17 cellular contexts compared by ENCODE assay signal in genomic region chr19:4326215-4326836, GRCh38. TPM values are rescaled to one million over a fixed set of nuclear protein-coding genes. Genes with fewer than 3 reads are reported as not detected.
DNase-seq lines count a peak whose midpoint lies in the region; ATAC-seq and TF ChIP-seq lines count a peak whose summit lies in the region.
"Had no signal": no experiment of that assay in that cellular context is flagged by ENCODE, and none has a peak within 500 bp of the region (broad histone marks: within the 10 kb centered on the region; RNA-seq: fewer than 3 reads in every experiment).

No MANE protein-coding gene starts in this region.

- intact Hi-C loops in natural killer cell (cut with micrococcal nuclease), result no loop called here

- H3K4me1 ChIP-seq in SK-N-SH (ENCODE audit: control insufficient read depth in 1 of 2, insufficient read depth in 2 of 2, low read depth in 1 of 2, low read length in 1 of 2) (peaks cover 0 to 16% of the 10 kb centered on the region in 2 experiments; a peak in 2 of 4 replicates), HAP-1 (peaks cover 7% of the 10 kb centered on the region)

- no peak for TF ChIP-seq CTCF in SK-N-SH (IDR thresholded peaks at IDR 0.05)
- TF ChIP-seq CTCF in brain (conservative IDR thresholded peaks at IDR 0.05), result no peak
- TF ChIP-seq CTCF in natural killer cell (IDR thresholded peaks at IDR 0.05), result no peak

- peak overlapping the region; percentile 81 for H3K4me2 ChIP-seq in SK-N-SH

- H3K27me3 Mint-ChIP-seq in brain (peaks cover 15% of the 10 kb centered on the region), natural killer cell (ENCODE audit: low read depth in 2 of 2) (no peaks in the 10 kb centered on the region)

- POLR2A ChIA-PET in SK-N-SH (lab: Yijun Ruan, JAX), result no interaction called here

- H3K36me3 ChIP-seq in SK-N-SH (replicated peaks in 1 of 2; ENCODE audit: control insufficient read depth in 1 of 2, insufficient read depth in 2 of 2, low read length in 1 of 2), result no peaks in the 10 kb centered on the region
- H3K36me3 ChIP-seq in HAP-1 (replicated peaks), result no peaks in the 10 kb centered on the region
- H3K36me3 ChIP-seq: spleen, thoracic aorta had no signal

- H3K4me3 Mint-ChIP-seq in brain (peak overlapping the region; percentile 58 to 88 (median 72)), natural killer cell (peak overlapping the region; percentile 67)

- H3K27ac Mint-ChIP-seq in brain (no peak overlapping the region), natural killer cell (no peak overlapping the region)

- no peak for TF ChIP-seq RAD21 in SK-N-SH (IDR thresholded peaks at IDR 0.05; ENCODE audit: low read length)

- H2AFZ ChIP-seq in SK-N-SH (ENCODE audit: low read depth), result peak overlapping the region; percentile 91; the same call in 1 of the 2 replicates

- H3F3A ChIP-seq in SK-N-SH (replicated peaks; ENCODE audit: insufficient read depth), result peaks cover 6% of the 10 kb centered on the region

- no peak overlapping the region for H3K27ac ChIP-seq in SK-N-SH (ENCODE audit: low read depth in 2 of 2, low read length in 1 of 2)
- H3K27ac ChIP-seq: thoracic aorta had no signal

- 60% methylated on average over 13 of the region's 13 CpGs for WGBS in SK-N-SH (ENCODE audit: low lambda C conversion rate)

- no peaks in the 10 kb centered on the region for H4K20me1 ChIP-seq in SK-N-SH (ENCODE audit: insufficient read depth)

- H3K36me3 Mint-ChIP-seq in brain (peaks cover 30% of the 10 kb centered on the region), natural killer cell (no peaks in the 10 kb centered on the region)

- peaks cover 7% of the 10 kb centered on the region; the same call in 1 of the 2 replicates for H3K79me2 ChIP-seq in SK-N-SH (ENCODE audit: insufficient read depth)

- no peaks in the 10 kb centered on the region for H3K9me2 ChIP-seq in SK-N-SH

- peak overlapping the region; percentile 54 to 83; a peak in 3 of 4 replicates for H3K4me3 ChIP-seq in SK-N-SH (ENCODE audit: low read depth in 2 of 2, low read length in 1 of 2)
- peak overlapping the region; percentile 17 for H3K4me3 ChIP-seq in HAP-1

- H3K27me3 ChIP-seq in SK-N-SH (ENCODE audit: insufficient read depth), result no peaks in the 10 kb centered on the region
- H3K27me3 ChIP-seq in HAP-1 (ENCODE audit: low read depth), result no peaks in the 10 kb centered on the region

- DNase-seq in SK-N-SH, result peak; percentile 10
- DNase-seq in HAP-1 (ENCODE audit: low spot score in 2 of 2), result no peak
- DNase-seq in natural killer cell, result no peak
- no peak for DNase-seq in iPS-NIHi7 (ENCODE audit: extremely low spot score)
- DNase-seq in activated gamma-delta T cell (lab: John Stamatoyannopoulos, UW), result no peak
- DNase-seq: KBM-7, left ventricle myocardium superior, NCI-H146, NCI-H510A treated with DMSO at 0.1 percent for 48 hours had no signal

- H3K9ac ChIP-seq in SK-N-SH, result no peak overlapping the region

- H3K9me3 ChIP-seq in SK-N-SH, result no peaks in the 10 kb centered on the region
- H3K9me3 ChIP-seq in HAP-1, result no peaks in the 10 kb centered on the region
- H3K9me3 ChIP-seq: thoracic aorta had no signal

- CTCF ChIA-PET in SK-N-SH (lab: Yijun Ruan, JAX), result interaction anchor here (1.2 kb wide), 1 partner anchor 26 kb away, joined by 4 read pairs; no protein-coding TSS in a partner anchor

- H3K9me3 Mint-ChIP-seq in brain (peaks cover 0 to 10% (median 0%) of the 10 kb centered on the region in 5 experiments), natural killer cell (no peaks in the 10 kb centered on the region)

- ATAC-seq in SK-N-SH treated with all-trans-retinoic acid at 6 μM for 48 hours, result no peak
- no peak for ATAC-seq in natural killer cell
- no peak for ATAC-seq in HG03521 (IDR thresholded peaks at IDR 0.05; ENCODE audit: unreplicated experiment)
- ATAC-seq: left ventricle myocardium superior had no signal

- H3K4me1 Mint-ChIP-seq in brain, result peaks cover 23% of the 10 kb centered on the region
- peaks cover 16 to 33% of the 10 kb centered on the region in 2 donors for H3K4me1 Mint-ChIP-seq in natural killer cell

- in situ Hi-C loops in HAP-1 (cut with MboI; ENCODE audit: low sequenced_read_pairs), result no loop called here

- no peak for TF ChIP-seq EP300 in SK-N-SH (IDR thresholded peaks at IDR 0.05; ENCODE audit: borderline replicate concordance in 1 of 2, low read depth in 1 of 2, low read length in 1 of 2)

TF ChIP-seq in SK-N-SH, 30 proteins besides CTCF, POLR2A, EP300 and RAD21 (continues in another document):
- TF ChIP-seq FOXJ3 (CRISPR knock-in tag; IDR thresholded peaks at IDR 0.05) (no peak), SIN3A (IDR thresholded peaks at IDR 0.05; ENCODE audit: borderline replicate concordance, low read depth, low read length) (no peak), JUND (IDR thresholded peaks at IDR 0.05) (no peak), YY1 (IDR thresholded peaks at IDR 0.05; ENCODE audit: low read depth) (no peak), POLR2AphosphoS5 (IDR thresholded peaks at IDR 0.05; ENCODE audit: low read depth, low read length) (no peak), TCF12 (IDR thresholded peaks at IDR 0.05) (no peak), GABPA (IDR thresholded peaks at IDR 0.05; ENCODE audit: low read depth) (no peak)
- TF ChIP-seq, protein P1, sequence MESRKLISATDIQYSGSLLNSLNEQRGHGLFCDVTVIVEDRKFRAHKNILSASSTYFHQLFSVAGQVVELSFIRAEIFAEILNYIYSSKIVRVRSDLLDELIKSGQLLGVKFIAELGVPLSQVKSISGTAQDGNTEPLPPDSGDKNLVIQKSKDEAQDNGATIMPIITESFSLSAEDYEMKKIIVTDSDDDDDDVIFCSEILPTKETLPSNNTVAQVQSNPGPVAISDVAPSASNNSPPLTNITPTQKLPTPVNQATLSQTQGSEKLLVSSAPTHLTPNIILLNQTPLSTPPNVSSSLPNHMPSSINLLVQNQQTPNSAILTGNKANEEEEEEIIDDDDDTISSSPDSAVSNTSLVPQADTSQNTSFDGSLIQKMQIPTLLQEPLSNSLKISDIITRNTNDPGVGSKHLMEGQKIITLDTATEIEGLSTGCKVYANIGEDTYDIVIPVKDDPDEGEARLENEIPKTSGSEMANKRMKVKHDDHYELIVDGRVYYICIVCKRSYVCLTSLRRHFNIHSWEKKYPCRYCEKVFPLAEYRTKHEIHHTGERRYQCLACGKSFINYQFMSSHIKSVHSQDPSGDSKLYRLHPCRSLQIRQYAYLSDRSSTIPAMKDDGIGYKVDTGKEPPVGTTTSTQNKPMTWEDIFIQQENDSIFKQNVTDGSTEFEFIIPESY (IDR thresholded peaks at IDR 0.05; ENCODE audit: borderline replicate concordance, low read depth), result no peak

TF ChIP-seq in SK-N-SH treated with all-trans-retinoic acid at 6 μM for 48 hours, 23 proteins besides CTCF, POLR2A, EP300 and RAD21 (continues in another document):
- TF ChIP-seq ZNF8 (CRISPR knock-in tag; IDR thresholded peaks at IDR 0.05) (no peak), PPARA (CRISPR knock-in tag; IDR thresholded peaks at IDR 0.05; ENCODE audit: borderline replicate concordance) (no peak), ESRRG (CRISPR knock-in tag; IDR thresholded peaks at IDR 0.05) (no peak), SNAI2 (CRISPR knock-in tag; IDR thresholded peaks at IDR 0.05) (no peak), ZNF70 (CRISPR knock-in tag; IDR thresholded peaks at IDR 0.05) (no peak)
- TF ChIP-seq, protein P2, sequence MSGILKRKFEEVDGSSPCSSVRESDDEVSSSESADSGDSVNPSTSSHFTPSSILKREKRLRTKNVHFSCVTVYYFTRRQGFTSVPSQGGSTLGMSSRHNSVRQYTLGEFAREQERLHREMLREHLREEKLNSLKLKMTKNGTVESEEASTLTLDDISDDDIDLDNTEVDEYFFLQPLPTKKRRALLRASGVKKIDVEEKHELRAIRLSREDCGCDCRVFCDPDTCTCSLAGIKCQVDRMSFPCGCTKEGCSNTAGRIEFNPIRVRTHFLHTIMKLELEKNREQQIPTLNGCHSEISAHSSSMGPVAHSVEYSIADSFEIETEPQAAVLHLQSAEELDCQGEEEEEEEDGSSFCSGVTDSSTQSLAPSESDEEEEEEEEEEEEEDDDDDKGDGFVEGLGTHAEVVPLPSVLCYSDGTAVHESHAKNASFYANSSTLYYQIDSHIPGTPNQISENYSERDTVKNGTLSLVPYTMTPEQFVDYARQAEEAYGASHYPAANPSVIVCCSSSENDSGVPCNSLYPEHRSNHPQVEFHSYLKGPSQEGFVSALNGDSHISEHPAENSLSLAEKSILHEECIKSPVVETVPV (CRISPR knock-in tag; IDR thresholded peaks at IDR 0.05), result no peak

RNA-seq across cellular contexts. Expression of gene STAP2, which starts 12.3 kb away (rescaled TPM):
- 6.0 and 7.6 TPM in 2 replicates for polyA plus RNA-seq in SK-N-SH (2012; rRNA removed)
- 2.8 and 2.9 TPM in 2 replicates for polyA plus RNA-seq in SK-N-SH (2012; cell fraction: cytosol; rRNA removed)
- polyA plus RNA-seq in SK-N-SH (2012; cell fraction: nucleus; rRNA removed), result 5.6 and 6.1 TPM in 2 replicates
- polyA plus RNA-seq in brain (ENCODE audit: insufficient read depth, low read depth, low replicate concordance), result 25.7 TPM
- total RNA-seq in natural killer cell, result 1 to 10 TPM; 1.4 to 3.3 (median 2.0) TPM
- total RNA-seq: thoracic aorta had no signal

RNA-seq across cellular contexts. Expression of gene MPND, which starts 17.0 kb away (rescaled TPM):
- 18.7 and 21.3 TPM in 2 replicates for polyA plus RNA-seq in SK-N-SH (2012; rRNA removed)
- 9.7 and 14.7 TPM in 2 replicates for polyA plus RNA-seq in SK-N-SH (2012; cell fraction: cytosol; rRNA removed)
- 23.4 and 26.0 TPM in 2 replicates for polyA plus RNA-seq in SK-N-SH (2012; cell fraction: nucleus; rRNA removed)
- 73.2 TPM for polyA plus RNA-seq in brain (ENCODE audit: insufficient read depth, low read depth, low replicate concordance)
- total RNA-seq in natural killer cell, result 10 to 100 TPM; 30.4 to 38.4 (median 31.1) TPM

RNA-seq across cellular contexts. Expression of gene FSD1, which starts 21.9 kb away (rescaled TPM):
- polyA plus RNA-seq in SK-N-SH (2012; rRNA removed) (46.7 and 49.0 TPM in 2 replicates), brain (ENCODE audit: insufficient read depth, low read depth, low replicate concordance) (106 TPM)
- 18.6 and 33.9 TPM in 2 replicates for polyA plus RNA-seq in SK-N-SH (2012; cell fraction: cytosol; rRNA removed)
- 90.3 and 101 TPM in 2 replicates for polyA plus RNA-seq in SK-N-SH (2012; cell fraction: nucleus; rRNA removed)
- 10 to 100 TPM; 15.5 to 18.2 (median 16.4) TPM for total RNA-seq in natural killer cell
- total RNA-seq: left ventricle myocardium superior, thoracic aorta had no signal

RNA-seq across cellular contexts. Expression of gene TMIGD2, which starts 24.1 kb away (rescaled TPM):
- 0.06 TPM in 1 of 2 replicates, not detected in the other for polyA plus RNA-seq in SK-N-SH (2012; rRNA removed)
- polyA plus RNA-seq in SK-N-SH (2012; cell fraction: cytosol; rRNA removed), result 0.03 and 0.21 TPM in 2 replicates
- not detected in 2 replicates for polyA plus RNA-seq in SK-N-SH (2012; cell fraction: nucleus; rRNA removed)
- polyA plus RNA-seq in brain (ENCODE audit: insufficient read depth, low read depth, low replicate concordance), result 2.9 TPM
- total RNA-seq in natural killer cell, result 10 to 100 TPM; 33.8 to 45.3 (median 41.1) TPM
- total RNA-seq: A172, left ventricle myocardium superior, RPMI7951 had no signal

RNA-seq across cellular contexts. Expression of gene SHD, which starts 47.3 kb away (rescaled TPM):
- polyA plus RNA-seq in SK-N-SH (2012; rRNA removed) (3.1 and 6.9 TPM in 2 replicates), brain (ENCODE audit: insufficient read depth, low read depth, low replicate concordance) (207 TPM)
- 3.0 and 7.6 TPM in 2 replicates for polyA plus RNA-seq in SK-N-SH (2012; cell fraction: cytosol; rRNA removed)
- polyA plus RNA-seq in SK-N-SH (2012; cell fraction: nucleus; rRNA removed), result 8.5 and 32.8 TPM in 2 replicates
- under 1 TPM in 1 of 3 donors, not detected in 2; 0.20 TPM for total RNA-seq in natural killer cell
- total RNA-seq: glomerular endothelial cell, left ventricle myocardium superior, thoracic aorta had no signal
